ENCODE assay signal across 19 cellular contexts in the genomic region with DNA sequence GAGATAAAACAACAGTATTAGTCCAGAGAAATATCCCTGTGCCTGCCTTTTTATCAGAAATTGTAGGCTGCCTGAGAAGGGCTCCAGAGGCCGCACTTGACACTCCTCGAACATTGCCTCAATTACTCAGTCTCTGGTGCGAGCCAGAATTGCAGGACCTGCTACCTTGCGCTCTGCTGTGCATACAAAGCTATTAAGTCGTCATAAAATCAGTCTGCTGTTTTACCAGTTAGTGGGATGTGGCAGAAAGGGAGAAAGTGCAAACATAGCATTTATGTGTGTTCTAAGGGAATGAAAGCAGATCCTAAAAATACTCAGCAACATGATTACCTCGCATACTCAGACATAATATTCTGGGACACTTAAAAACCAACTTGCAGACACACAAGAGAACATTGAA.
DNase-seq lines count a peak whose midpoint lies in the region; ATAC-seq and TF ChIP-seq lines count a peak whose summit lies in the region.
"Had no signal": no experiment of that assay in that cellular context is flagged by ENCODE, and none has a peak within 500 bp of the region (broad histone marks: within the 10 kb centered on the region; RNA-seq: fewer than 3 reads in every experiment).

No MANE protein-coding gene starts in this region.

- intact Hi-C loops in IMR-90 (cut with micrococcal nuclease), result no loop called here

- TF ChIP-seq CTCF in IMR-90 (conservative IDR thresholded peaks at IDR 0.05; ENCODE audit: low read depth, low read length), result no peak
- TF ChIP-seq CTCF in coronary artery (IDR thresholded peaks at IDR 0.05), result no peak
- no peak for TF ChIP-seq CTCF in neural cell (IDR thresholded peaks at IDR 0.05; ENCODE audit: poor library complexity, severe bottlenecking)

- TF ChIP-seq EP300 in neural cell (conservative IDR thresholded peaks at IDR 0.05; ENCODE audit: poor library complexity, severe bottlenecking), result no peak

- no peak overlapping the region for H3K56ac ChIP-seq in IMR-90 (ENCODE audit: extremely low read depth, insufficient read depth, low read length)

- H3K14ac ChIP-seq in IMR-90 (replicated peaks; ENCODE audit: low read depth, low read length), result no peak overlapping the region

- 100% methylated on average over 2 of the region's 6 CpGs; no CpG with 5 or more reads in 1 of the 2 experiments for WGBS in IMR-90 (ENCODE audit: extremely low coverage in 2 of 2, insufficient read length in 1 of 2), 2 experiments

- H3K4me1 ChIP-seq in IMR-90 (ENCODE audit: control insufficient read depth, insufficient read depth, low read length), result peaks cover 6% of the 10 kb centered on the region
- H3K4me1 ChIP-seq: neural progenitor cell had no signal

- H3K4me3 ChIP-seq in IMR-90 (ENCODE audit: insufficient read depth, low read depth, low read length) (no peak overlapping the region), coronary artery (no peak overlapping the region), neural cell (ENCODE audit: low read length) (peak overlapping the region; percentile 42)
- H3K4me3 ChIP-seq: neural progenitor cell, tibial nerve had no signal

- no peak overlapping the region for H2BK20ac ChIP-seq in IMR-90 (ENCODE audit: low read depth, low read length)

- H3K4me2 ChIP-seq in IMR-90 (ENCODE audit: low read depth, low read length), result no peak overlapping the region
- peak overlapping the region; percentile 3 for H3K4me2 ChIP-seq in neural cell (ENCODE audit: low read length)
- H3K4me2 ChIP-seq: neural progenitor cell had no signal

- no peak overlapping the region for H3K23ac ChIP-seq in IMR-90 (ENCODE audit: low read depth, low read length)

- no peak overlapping the region for H3K18ac ChIP-seq in IMR-90 (ENCODE audit: low read depth, low read length)

- H3K9me3 ChIP-seq in IMR-90 (ENCODE audit: control insufficient read depth, insufficient read depth, low read length) (no peaks in the 10 kb centered on the region), neural cell (ENCODE audit: low read length) (no peaks in the 10 kb centered on the region)
- H3K9me3 ChIP-seq: tibial nerve had no signal

- no peak overlapping the region for H4K8ac ChIP-seq in IMR-90 (ENCODE audit: low read depth in 2 of 2, low read length in 2 of 2)

- H3K9me2 ChIP-seq in neural cell (ENCODE audit: insufficient read depth, low read length), result no peaks in the 10 kb centered on the region

- H2AFZ ChIP-seq in IMR-90 (replicated peaks; ENCODE audit: low read length, poor library complexity) (no peak overlapping the region), neural cell (ENCODE audit: low read depth, low read length) (no peak overlapping the region)
- H2AFZ ChIP-seq: neural progenitor cell had no signal

- peaks cover 9 to 29% of the 10 kb centered on the region in 2 experiments; a peak in 3 of 4 replicates for H3K79me1 ChIP-seq in IMR-90 (ENCODE audit: low read depth in 1 of 2, low read length in 2 of 2)

- no TSS peak for BruUV-seq in IMR-90 (replicated peaks; lab: Mats Ljungman, UMichigan)

- H2BK5ac ChIP-seq in IMR-90 (ENCODE audit: low read depth, low read length, poor library complexity, severe bottlenecking), result no peak overlapping the region

- no peak overlapping the region for H2BK15ac ChIP-seq in IMR-90 (ENCODE audit: low read depth, low read length)

- peaks cover 31% of the 10 kb centered on the region for H3K79me2 ChIP-seq in neural cell (replicated peaks; ENCODE audit: insufficient read depth, low read length)

- H3K9ac ChIP-seq in IMR-90 (ENCODE audit: low read depth, low read length), result no peak overlapping the region
- H3K9ac ChIP-seq in neural cell (ENCODE audit: low read length), result no peak overlapping the region
- H3K9ac ChIP-seq: neural progenitor cell had no signal

- TF ChIP-seq RAD21 in IMR-90 (IDR thresholded peaks at IDR 0.05; ENCODE audit: low read length) (no peak), neural cell (conservative IDR thresholded peaks at IDR 0.05) (no peak)

- DNase-seq in NCI-H1417 (lab: John Stamatoyannopoulos, UW) (peak in 2 of 3 experiments; percentile 4 to 46), NCI-H1417 treated with DMSO at 0.1 percent for 48 hours (lab: John Stamatoyannopoulos, UW) (no peak), IMR-90 (no peak), coronary artery (ENCODE audit: low spot score) (no peak), T1000 (lab: John Stamatoyannopoulos, UW) (no peak)
- DNase-seq: activated CD4-positive, alpha-beta T cell treated with anti-CD3 and anti-CD28 coated beads for 1 hour; activated gamma-delta T cell; aorta; DMS53; mammary epithelial cell; NCI-H187; stimulated activated CD4-positive, alpha-beta T cell treated with anti-CD3 and anti-CD28 coated beads, Interleukin-15, amount 100 ng/mL, for 24 hours had no signal

- no peak overlapping the region for H2AK9ac ChIP-seq in IMR-90 (replicated peaks; ENCODE audit: low read depth, low read length, poor library complexity)

- H3K36me3 ChIP-seq in IMR-90 (ENCODE audit: control insufficient read depth, insufficient read depth, low read length) (peaks cover 7% of the 10 kb centered on the region), neural cell (ENCODE audit: insufficient read depth, low read length) (peaks cover 6% of the 10 kb centered on the region)
- H3K36me3 ChIP-seq: neural progenitor cell had no signal

- CTCF ChIA-PET in IMR-90 (lab: Yijun Ruan, JAX), result no interaction called here

- no peak for TF ChIP-seq POLR2A in IMR-90 (IDR thresholded peaks at IDR 0.05; ENCODE audit: low read depth, low read length)

- no peak overlapping the region for H4K5ac ChIP-seq in IMR-90 (ENCODE audit: low read depth, low read length)

- H3F3A ChIP-seq in neural cell (ENCODE audit: insufficient read depth, low read length, poor library complexity, severe bottlenecking), result no peaks in the 10 kb centered on the region

- H2AK5ac ChIP-seq in IMR-90 (ENCODE audit: low read depth, low read length), result no peak overlapping the region; the same call in 1 of the 2 replicates

- H4K20me1 ChIP-seq in IMR-90 (ENCODE audit: insufficient read depth, low read length) (peaks cover 5% of the 10 kb centered on the region; the same call in 1 of the 2 replicates), neural cell (ENCODE audit: insufficient read depth) (peaks cover 66% of the 10 kb centered on the region)

- no peaks in the 10 kb centered on the region for H3K27me3 ChIP-seq in IMR-90 (ENCODE audit: control insufficient read depth, insufficient read depth, low read length)
- H3K27me3 ChIP-seq in neural cell (ENCODE audit: insufficient read depth, low read depth, low read length), result no peaks in the 10 kb centered on the region
- H3K27me3 ChIP-seq: neural progenitor cell, tibial nerve had no signal

- no peak overlapping the region for H4K91ac ChIP-seq in IMR-90 (ENCODE audit: insufficient read depth, low read depth, low read length)

- dilution Hi-C loops in IMR-90 (cut with HindIII; ENCODE audit: low sequenced_read_pairs, unreplicated experiment), result no loop called here

- H3K4ac ChIP-seq in IMR-90 (ENCODE audit: low read depth, low read length), result no peak overlapping the region

- ATAC-seq in IMR-90 (ENCODE audit: low read depth) (no peak), GM18867 (IDR thresholded peaks at IDR 0.05; ENCODE audit: unreplicated experiment) (no peak), HG02938 (IDR thresholded peaks at IDR 0.05; ENCODE audit: unreplicated experiment) (no peak)
- ATAC-seq: stimulated activated memory B cell treated with anti-CD40 and anti-IgM and Interleukin-4, amounts not matched to agents 10 μg/mL and 1 μg/mL and 100 μg/mL, for 72 hours had no signal

- H3K9me1 ChIP-seq in IMR-90 (ENCODE audit: insufficient read depth, low read length), result peaks cover 8% of the 10 kb centered on the region; the same call in 1 of the 2 replicates

- POLR2A ChIA-PET in IMR-90 (lab: Charles Lee; ENCODE audit: unreplicated experiment), result no interaction called here

- H3K27ac ChIP-seq in IMR-90 (ENCODE audit: insufficient read depth, low read length) (no peak overlapping the region), coronary artery (peak overlapping the region; percentile 5 to 40), neural cell (ENCODE audit: low read length) (no peak overlapping the region)
- H3K27ac ChIP-seq: 22Rv1, neural progenitor cell, tibial nerve had no signal

- no peak overlapping the region for H2BK120ac ChIP-seq in IMR-90 (ENCODE audit: low read depth, low read length)

- in situ Hi-C loops in IMR-90 (cut with MboI; ENCODE audit: low sequenced_read_pairs), result no loop called here

TF ChIP-seq in IMR-90, 13 proteins besides CTCF, POLR2A, EP300 and RAD21:
- no peak for TF ChIP-seq CEBPB (IDR thresholded peaks at IDR 0.05; ENCODE audit: low read depth, low read length)
- no peak for TF ChIP-seq RFX5 (IDR thresholded peaks at IDR 0.05; ENCODE audit: low read depth, low read length)
- no peak for TF ChIP-seq MXI1 (IDR thresholded peaks at IDR 0.05; ENCODE audit: borderline replicate concordance, low read depth, low read length)
- TF ChIP-seq MAFK (IDR thresholded peaks at IDR 0.05; ENCODE audit: low read depth, low read length), result peak; percentile 33; the same call in 1 of the 2 replicates
- TF ChIP-seq MAZ (IDR thresholded peaks at IDR 0.05; ENCODE audit: borderline replicate concordance, low read depth, low read length), result no peak
- TF ChIP-seq, protein P1, sequence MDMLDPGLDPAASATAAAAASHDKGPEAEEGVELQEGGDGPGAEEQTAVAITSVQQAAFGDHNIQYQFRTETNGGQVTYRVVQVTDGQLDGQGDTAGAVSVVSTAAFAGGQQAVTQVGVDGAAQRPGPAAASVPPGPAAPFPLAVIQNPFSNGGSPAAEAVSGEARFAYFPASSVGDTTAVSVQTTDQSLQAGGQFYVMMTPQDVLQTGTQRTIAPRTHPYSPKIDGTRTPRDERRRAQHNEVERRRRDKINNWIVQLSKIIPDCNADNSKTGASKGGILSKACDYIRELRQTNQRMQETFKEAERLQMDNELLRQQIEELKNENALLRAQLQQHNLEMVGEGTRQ (IDR thresholded peaks at IDR 0.05; ENCODE audit: low read depth, low read length), result no peak

TF ChIP-seq in neural cell, 6 proteins besides CTCF, POLR2A, EP300 and RAD21 (continues in another document):
- peak; percentile 77 for TF ChIP-seq POLR2AphosphoS5 (IDR thresholded peaks at IDR 0.05)
- TF ChIP-seq MXI1 (conservative IDR thresholded peaks at IDR 0.05; ENCODE audit: poor library complexity, severe bottlenecking), result no peak
- TF ChIP-seq EZH2 (IDR thresholded peaks at IDR 0.05; ENCODE audit: borderline replicate concordance, insufficient read depth, low read length, poor library complexity, severe bottlenecking), result no peak
- peak; percentile 12 for TF ChIP-seq SMC3 (conservative IDR thresholded peaks at IDR 0.05; ENCODE audit: poor library complexity)

Comparison
In these comparisons a context has a peak if more than half of its experiments do, and no peak if none do; other contexts are left out.
1. DNase-seq: peak in NCI-H1417 (2 of 3); none in NCI-H1417 treated with DMSO at 0.1 percent for 48 hours (single experiment), IMR-90 (single experiment), coronary artery (single experiment) and T1000 (single experiment).
2. H3K27ac ChIP-seq: peak in coronary artery (2 of 2); none in IMR-90 (single experiment) and neural cell (single experiment).